7 cellular contexts compared by ENCODE assay signal in genomic region chr6:31864123-31864562, GRCh38. TPM values are rescaled to one million over a fixed set of nuclear protein-coding genes. Genes with fewer than 3 reads are reported as not detected.
DNase-seq lines count a peak whose midpoint lies in the region; ATAC-seq and TF ChIP-seq lines count a peak whose summit lies in the region.
"Not testable (repeated sequence)": the region's sequence is repeated elsewhere in the genome, so short reads cannot be mapped to it uniquely, and the experiment has no call there.
"Had no signal": no experiment of that assay in that cellular context is flagged by ENCODE, and none has a peak within 500 bp of the region (broad histone marks: within the 10 kb centered on the region; RNA-seq: fewer than 3 reads in every experiment).

No MANE protein-coding gene starts in this region.

- H3K27me3 Mint-ChIP-seq in natural killer cell treated with Interleukin-12 subunit alpha and Interleukin-12 subunit beta and Interleukin-15 and Interleukin-18, amount 100 ng/mL, for 72 hours: not testable (repeated sequence)

- not testable (repeated sequence) for H3K9me3 Mint-ChIP-seq in natural killer cell treated with Interleukin-12 subunit alpha and Interleukin-12 subunit beta and Interleukin-15 and Interleukin-18, amount 100 ng/mL, for 72 hours

- not testable (repeated sequence) for H3K79me2 ChIP-seq in DOHH2 (ENCODE audit: control insufficient read depth, low read length)

- H3K27ac ChIP-seq in DOHH2 (ENCODE audit: low read depth, low read length): peak overlapping the region; percentile 85
- peak overlapping the region; percentile 60 for H3K27ac ChIP-seq in RWPE2 (ENCODE audit: poor library complexity, severe bottlenecking)
- peak overlapping the region; percentile 76 to 86 for H3K27ac ChIP-seq in ascending aorta
- peak overlapping the region in 3 of 4 donors; percentile 91 to 92 (median 91) for H3K27ac ChIP-seq in gastroesophageal sphincter
- peak overlapping the region; percentile 30 for H3K27ac ChIP-seq in temporal lobe (ENCODE audit: low read depth, low read length)

- 0 to 10% methylated on average over 8 to 9 of the region's 16 CpGs for WGBS in gastroesophageal sphincter (ENCODE audit: low coverage in 1 of 2), 2 donors

- H3K36me3 ChIP-seq in DOHH2 (ENCODE audit: control insufficient read depth, low read length); RWPE2 (ENCODE audit: low read depth): not testable (repeated sequence)
- peaks cover 10 to 17% of the 10 kb centered on the region in 2 donors for H3K36me3 ChIP-seq in ascending aorta
- H3K36me3 ChIP-seq in gastroesophageal sphincter: peaks cover 0 to 22% of the 10 kb centered on the region in 2 donors

- intact Hi-C loops in ascending aorta (cut with DNase I): not testable (repeated sequence)

- H3K9me3 ChIP-seq in DOHH2 (ENCODE audit: control insufficient read depth, insufficient read depth, low read length); RWPE2 (ENCODE audit: severe bottlenecking); ascending aorta; gastroesophageal sphincter: not testable (repeated sequence)

- H3K36me3 Mint-ChIP-seq in natural killer cell treated with Interleukin-12 subunit alpha and Interleukin-12 subunit beta and Interleukin-15 and Interleukin-18, amount 100 ng/mL, for 72 hours: not testable (repeated sequence)

- H3K4me3 Mint-ChIP-seq in natural killer cell treated with Interleukin-12 subunit alpha and Interleukin-12 subunit beta and Interleukin-15 and Interleukin-18, amount 100 ng/mL, for 72 hours: peak overlapping the region; percentile 99

- H3K4me3 ChIP-seq in DOHH2 (ENCODE audit: low read length): peak overlapping the region; percentile 93
- peak overlapping the region; percentile 66 for H3K4me3 ChIP-seq in RWPE2 (ENCODE audit: severe bottlenecking)
- peak overlapping the region; percentile 60 to 88 for H3K4me3 ChIP-seq in ascending aorta
- H3K4me3 ChIP-seq in gastroesophageal sphincter: peak overlapping the region; percentile 28 to 83

- not testable (repeated sequence) for DNase-seq in RWPE2 (ENCODE audit: low spot score); ascending aorta (ENCODE audit: low spot score in 2 of 2); natural killer cell treated with Interleukin-12 subunit alpha and Interleukin-12 subunit beta and Interleukin-15 and Interleukin-18, amount 100 ng/mL, for 72 hours (ENCODE audit: low spot score)

- H3K4me1 ChIP-seq in DOHH2 (ENCODE audit: control insufficient read depth, low read length) (peaks cover 23% of the 10 kb centered on the region), ascending aorta (peaks cover 0 to 13% of the 10 kb centered on the region in 2 donors), gastroesophageal sphincter (peaks cover 0 to 33% (median 6%) of the 10 kb centered on the region in 3 donors)
- not testable (repeated sequence) for H3K4me1 ChIP-seq in RWPE2 (ENCODE audit: insufficient read depth, poor library complexity, severe bottlenecking)

- TF ChIP-seq POLR2A in gastroesophageal sphincter (IDR thresholded peaks at IDR 0.05): not testable (repeated sequence)

- H3K27me3 ChIP-seq in DOHH2 (ENCODE audit: control insufficient read depth, low read length); RWPE2 (ENCODE audit: insufficient read depth, poor library complexity, severe bottlenecking); ascending aorta; gastroesophageal sphincter: not testable (repeated sequence)

- H3K4me2 ChIP-seq in DOHH2 (ENCODE audit: low read length): peak overlapping the region; percentile 77

- ATAC-seq in RWPE2 (ENCODE audit: low read depth); gastroesophageal sphincter; natural killer cell treated with Interleukin-12 subunit alpha and Interleukin-12 subunit beta and Interleukin-15 and Interleukin-18, amount 100 ng/mL, for 72 hours: not testable (repeated sequence)

- peaks cover 21% of the 10 kb centered on the region in 2 donors for H3K4me1 Mint-ChIP-seq in natural killer cell treated with Interleukin-12 subunit alpha and Interleukin-12 subunit beta and Interleukin-15 and Interleukin-18, amount 100 ng/mL, for 72 hours (ENCODE audit: low read depth in 2 of 2)

- not testable (repeated sequence) for TF ChIP-seq CTCF in DOHH2 (IDR thresholded peaks at IDR 0.05; ENCODE audit: low read depth, low read length, poor library complexity, severe bottlenecking); ascending aorta (IDR thresholded peaks at IDR 0.05); gastroesophageal sphincter (IDR thresholded peaks at IDR 0.05)
- peak; percentile 36 for TF ChIP-seq CTCF in RWPE2 (IDR thresholded peaks at IDR 0.05; ENCODE audit: poor library complexity, severe bottlenecking)

- not testable (repeated sequence) for H3K9me2 ChIP-seq in DOHH2 (replicated peaks; ENCODE audit: control insufficient read depth, low read length)

- not testable (repeated sequence) for TF ChIP-seq EP300 in gastroesophageal sphincter (IDR thresholded peaks at IDR 0.05)

- H4K20me1 ChIP-seq in DOHH2 (ENCODE audit: control insufficient read depth, insufficient read depth, low read depth, low read length): not testable (repeated sequence)

- H3K27ac Mint-ChIP-seq in natural killer cell treated with Interleukin-12 subunit alpha and Interleukin-12 subunit beta and Interleukin-15 and Interleukin-18, amount 100 ng/mL, for 72 hours: peak overlapping the region; percentile 82 to 89

- not testable (repeated sequence) for H3F3A ChIP-seq in DOHH2 (ENCODE audit: control insufficient read depth, insufficient read depth)

RNA-seq across cellular contexts. Expression of gene NEU1, which starts 1.5 kb away (rescaled TPM):
- total RNA-seq in ascending aorta (21.6 TPM), gastroesophageal sphincter (10 to 100 TPM; 28.2 to 39.1 (median 30.5) TPM), temporal lobe (14.0 TPM)
- total RNA-seq in natural killer cell treated with Interleukin-12 subunit alpha and Interleukin-12 subunit beta and Interleukin-15 and Interleukin-18, amount 100 ng/mL, for 72 hours: 10 to 100 TPM; 37.2 to 46.6 TPM

RNA-seq across cellular contexts. Expression of gene SLC44A4, which starts 14.7 kb away (rescaled TPM):
- total RNA-seq in ascending aorta (not detected), gastroesophageal sphincter (1 to 10 TPM in 2 of 4 donors, not detected in 2; 1.1 to 4.5 TPM), temporal lobe (not detected)
- total RNA-seq in natural killer cell treated with Interleukin-12 subunit alpha and Interleukin-12 subunit beta and Interleukin-15 and Interleukin-18, amount 100 ng/mL, for 72 hours: not detected
- total RNA-seq: SK-MEL-5 had no signal

RNA-seq across cellular contexts. Expression of gene EHMT2, which starts 33.4 kb away (rescaled TPM):
- total RNA-seq in ascending aorta (39.5 TPM), gastroesophageal sphincter (10 to 100 TPM; 29.5 to 43.4 (median 35.5) TPM), temporal lobe (65.6 TPM)
- total RNA-seq in natural killer cell treated with Interleukin-12 subunit alpha and Interleukin-12 subunit beta and Interleukin-15 and Interleukin-18, amount 100 ng/mL, for 72 hours: 10 to 100 TPM; 34.4 to 69.1 TPM

RNA-seq across cellular contexts. Expression of gene HSPA1B, which starts 36.6 kb away (rescaled TPM):
- total RNA-seq in ascending aorta (613 TPM), gastroesophageal sphincter (100 to 1,000 TPM; 198 to 260 (median 219) TPM), temporal lobe (543 TPM)
- total RNA-seq in natural killer cell treated with Interleukin-12 subunit alpha and Interleukin-12 subunit beta and Interleukin-15 and Interleukin-18, amount 100 ng/mL, for 72 hours: 100 to 1,000 TPM; 107 to 113 TPM

RNA-seq across cellular contexts. Expression of gene ZBTB12, which starts 37.7 kb away (rescaled TPM):
- total RNA-seq in ascending aorta (7.3 TPM), gastroesophageal sphincter (1 to 10 TPM in 2 of 4 donors, under 1 TPM in 2; 0.40 to 2.0 (median 0.86) TPM), temporal lobe (21.9 TPM)
- 1 to 10 TPM; 1.4 to 2.9 TPM for total RNA-seq in natural killer cell treated with Interleukin-12 subunit alpha and Interleukin-12 subunit beta and Interleukin-15 and Interleukin-18, amount 100 ng/mL, for 72 hours

Comparison
In these comparisons a context has a peak if more than half of its experiments do, and no peak if none do; other contexts are left out.
1. H3K27ac ChIP-seq: peak in every context shown above with its lines; median percentile 91 in gastroesophageal sphincter; 85 in DOHH2; 81 in ascending aorta; 60 in RWPE2; 30 in temporal lobe.